Comparison of ENCODE assay signal across 28 cellular contexts in the genomic region with DNA sequence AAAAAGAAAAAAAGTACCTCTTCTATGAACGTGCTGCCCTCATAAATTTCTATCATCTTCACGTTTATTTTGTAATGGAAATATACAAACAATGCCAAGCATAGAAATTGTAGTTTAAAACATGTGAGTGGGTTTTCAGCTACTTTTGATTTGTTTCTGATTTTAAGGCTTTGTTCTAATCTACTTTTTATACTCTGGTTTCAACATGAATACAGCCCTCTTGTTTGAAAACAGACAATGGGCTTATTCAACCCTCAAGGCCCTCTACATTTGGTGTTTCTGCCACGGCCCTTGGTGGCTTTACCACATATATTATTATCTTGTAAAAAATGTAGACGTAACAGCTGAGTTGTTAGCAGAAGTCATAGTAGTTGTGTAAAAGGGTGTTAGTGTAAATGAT.
A peak's percentile ranks its signal among the peaks of the same experiment; 100 is the strongest.
DNase-seq lines count a peak whose midpoint lies in the region; ATAC-seq and TF ChIP-seq lines count a peak whose summit lies in the region.
"Had no signal": no experiment of that assay in that cellular context is flagged by ENCODE, and none has a peak within 500 bp of the region (broad histone marks: within the 10 kb centered on the region; RNA-seq: fewer than 3 reads in every experiment).

No MANE protein-coding gene starts in this region.

- no peak for TF ChIP-seq EP300 in esophagus muscularis mucosa (IDR thresholded peaks at IDR 0.05)

- BruUV-seq in Panc1 (replicated peaks; lab: Mats Ljungman, UMichigan): no TSS peak

- H3K27ac ChIP-seq in Panc1 (ENCODE audit: low read length): peak overlapping the region; percentile 100
- H3K27ac ChIP-seq in esophagus muscularis mucosa (replicated peaks in 1 of 4): peak overlapping the region in 1 of 4 donors; percentile 17
- no peak overlapping the region for H3K27ac ChIP-seq in brain microvascular endothelial cell
- H3K27ac ChIP-seq in testis: no peak overlapping the region
- H3K27ac ChIP-seq: heart left ventricle, KMS-11 had no signal

- H3K9me3 Mint-ChIP-seq in neural crest cell: no peaks in the 10 kb centered on the region
- H3K9me3 Mint-ChIP-seq: activated CD4-positive, alpha-beta memory T cell treated with anti-CD3 and anti-CD28 coated beads, Interleukin-2, amount 10 ng/mL, durations not matched to agents 7 days and 5 days; activated naive CD8-positive, alpha-beta T cell treated with anti-CD3 and anti-CD28 coated beads for 36 hours; activated T-helper 17 cell treated with anti-CD3 and anti-CD28 coated beads, Interleukin-2, amount 50 U/mL, for 72 hours; CD8-positive, alpha-beta T cell; central memory CD8-positive, alpha-beta T cell; T-helper 1 cell treated with Interleukin-12 subunit alpha and Interleukin-12 subunit beta and Interleukin-4 antibody, amounts not matched to agents 30 μg/mL and 1 μg/mL, for 36 hours had no signal

- in situ Hi-C loops in Panc1 (cut with HindIII; ENCODE audit: low pct_unique_long_range_greater_than_20kb, low sequenced_read_pairs): no loop called here
- in situ Hi-C loops in brain microvascular endothelial cell (cut with HindIII; ENCODE audit: low pct_ligation_motif_present, low sequenced_read_pairs): no loop called here

- H3K36me3 ChIP-seq in Panc1 (ENCODE audit: control insufficient read depth, insufficient read depth, low read length) (no peaks in the 10 kb centered on the region), esophagus muscularis mucosa (no peaks in the 10 kb centered on the region), brain microvascular endothelial cell (replicated peaks) (no peaks in the 10 kb centered on the region), testis (ENCODE audit: low read depth, missing control alignments) (no peaks in the 10 kb centered on the region)
- H3K36me3 ChIP-seq: heart left ventricle had no signal

- DNase-seq in COLO829 (ENCODE audit: low spot score) (peak; percentile 79), Panc1 (ENCODE audit: low read depth, low spot score) (no peak), esophagus muscularis mucosa (ENCODE audit: extremely low spot score) (peak; percentile 31), neural crest cell (ENCODE audit: low read depth, low spot score) (no peak), brain microvascular endothelial cell (no peak), DMS79 (lab: John Stamatoyannopoulos, UW) (no peak), testis (no peak)
- DNase-seq: activated CD4-positive, alpha-beta memory T cell treated with anti-CD3 and anti-CD28 coated beads, Interleukin-2, amount 10 ng/mL, durations not matched to agents 7 days and 5 days; activated CD4-positive, alpha-beta T cell treated with anti-CD3 and anti-CD28 coated beads for 1 hour; activated CD8-positive, alpha-beta memory T cell treated with anti-CD3 and anti-CD28 coated beads, Interleukin-2, amount 50 U/mL, for 48 hours; activated naive CD8-positive, alpha-beta T cell treated with anti-CD3 and anti-CD28 coated beads for 36 hours; aorta; CD8-positive, alpha-beta T cell; DMS 273 treated with DMSO at 0.1 percent for 48 hours; GOT3; heart left ventricle; kidney; NCI-H1436 treated with DMSO at 0.1 percent for 48 hours; SK-N-SH; small intestine; stimulated activated CD4-positive, alpha-beta T cell treated with anti-CD3 and anti-CD28 coated beads, Interleukin-2, amount 100 ng/mL, for 24 hours; trophoblast cell had no signal

- no peak for ATAC-seq in Panc1
- no peak for ATAC-seq in HG03280 (IDR thresholded peaks at IDR 0.05; ENCODE audit: unreplicated experiment)
- ATAC-seq: activated T-helper 17 cell treated with anti-CD3 and anti-CD28 coated beads, Interleukin-2, amount 50 U/mL, for 72 hours; CD8-positive, alpha-beta T cell; heart left ventricle had no signal

- peak overlapping the region; percentile 47 for H3K4me3 Mint-ChIP-seq in neural crest cell
- H3K4me3 Mint-ChIP-seq: activated CD4-positive, alpha-beta memory T cell treated with anti-CD3 and anti-CD28 coated beads, Interleukin-2, amount 10 ng/mL, durations not matched to agents 7 days and 5 days; activated naive CD8-positive, alpha-beta T cell treated with anti-CD3 and anti-CD28 coated beads for 36 hours; activated T-helper 17 cell treated with anti-CD3 and anti-CD28 coated beads, Interleukin-2, amount 50 U/mL, for 72 hours; B cell; CD8-positive, alpha-beta T cell; central memory CD8-positive, alpha-beta T cell; T-helper 1 cell treated with Interleukin-12 subunit alpha and Interleukin-12 subunit beta and Interleukin-4 antibody, amounts not matched to agents 30 μg/mL and 1 μg/mL, for 36 hours had no signal

- intact Hi-C loops in Panc1 (cut with micrococcal nuclease; ENCODE audit: unreplicated experiment): loop anchor here (10.0 kb wide), 1 partner anchor 397 kb away; no protein-coding TSS in a partner anchor
- intact Hi-C loops in esophagus muscularis mucosa (cut with DNase I): no loop called here
- intact Hi-C loops in testis (cut with DNase I; ENCODE audit: low total_unique reads): no loop called here

- CTCF ChIA-PET in Panc1 (lab: Charles Lee): no interaction called here

- no peak for TF ChIP-seq POLR2A in esophagus muscularis mucosa (IDR thresholded peaks at IDR 0.05; ENCODE audit: low read depth)
- TF ChIP-seq POLR2A in testis (IDR thresholded peaks at IDR 0.05): no peak

- peak overlapping the region; percentile 97 for H3K27ac Mint-ChIP-seq in neural crest cell (ENCODE audit: unreplicated experiment)
- H3K27ac Mint-ChIP-seq: activated CD4-positive, alpha-beta memory T cell treated with anti-CD3 and anti-CD28 coated beads, Interleukin-2, amount 10 ng/mL, durations not matched to agents 7 days and 5 days; activated naive CD8-positive, alpha-beta T cell treated with anti-CD3 and anti-CD28 coated beads for 36 hours; activated T-helper 17 cell treated with anti-CD3 and anti-CD28 coated beads, Interleukin-2, amount 50 U/mL, for 72 hours; B cell; CD8-positive, alpha-beta T cell; T-helper 1 cell treated with Interleukin-12 subunit alpha and Interleukin-12 subunit beta and Interleukin-4 antibody, amounts not matched to agents 30 μg/mL and 1 μg/mL, for 36 hours had no signal

- H3K9me3 ChIP-seq in Panc1 (ENCODE audit: control insufficient read depth, insufficient read depth, low read depth, low read length) (no peaks in the 10 kb centered on the region), esophagus muscularis mucosa (no peaks in the 10 kb centered on the region), testis (no peaks in the 10 kb centered on the region)
- H3K9me3 ChIP-seq: heart left ventricle, SK-N-SH had no signal

- H3K4me1 Mint-ChIP-seq in neural crest cell: peaks cover 61% of the 10 kb centered on the region
- H3K4me1 Mint-ChIP-seq: activated CD4-positive, alpha-beta memory T cell treated with anti-CD3 and anti-CD28 coated beads, Interleukin-2, amount 10 ng/mL, durations not matched to agents 7 days and 5 days; activated T-helper 17 cell treated with anti-CD3 and anti-CD28 coated beads, Interleukin-2, amount 50 U/mL, for 72 hours; B cell; central memory CD8-positive, alpha-beta T cell had no signal

- no peaks in the 10 kb centered on the region for H3K27me3 Mint-ChIP-seq in neural crest cell (ENCODE audit: low read depth)
- H3K27me3 Mint-ChIP-seq: activated naive CD8-positive, alpha-beta T cell treated with anti-CD3 and anti-CD28 coated beads for 36 hours; activated T-helper 17 cell treated with anti-CD3 and anti-CD28 coated beads, Interleukin-2, amount 50 U/mL, for 72 hours; B cell; central memory CD8-positive, alpha-beta T cell had no signal

- peaks cover 63% of the 10 kb centered on the region for H3K4me1 ChIP-seq in Panc1 (ENCODE audit: control insufficient read depth, insufficient read depth, low read length)
- H3K4me1 ChIP-seq in esophagus muscularis mucosa: peaks cover 0 to 36% (median 24%) of the 10 kb centered on the region in 4 donors
- no peaks in the 10 kb centered on the region for H3K4me1 ChIP-seq in testis

- TF ChIP-seq CTCF in Panc1 (IDR thresholded peaks at IDR 0.05): no peak
- TF ChIP-seq CTCF in esophagus muscularis mucosa (IDR thresholded peaks at IDR 0.05): no peak
- TF ChIP-seq CTCF in neural crest cell (conservative IDR thresholded peaks at IDR 0.05): no peak
- no peak for TF ChIP-seq CTCF in brain microvascular endothelial cell (IDR thresholded peaks at IDR 0.05; ENCODE audit: low read depth, low read length, missing control alignments)
- no peak for TF ChIP-seq CTCF in testis (IDR thresholded peaks at IDR 0.05)

- H3K27me3 ChIP-seq in Panc1 (ENCODE audit: control insufficient read depth, insufficient read depth, low read length) (no peaks in the 10 kb centered on the region), esophagus muscularis mucosa (no peaks in the 10 kb centered on the region), brain microvascular endothelial cell (replicated peaks) (no peaks in the 10 kb centered on the region), testis (no peaks in the 10 kb centered on the region)
- H3K27me3 ChIP-seq: heart left ventricle had no signal

- H3K4me3 ChIP-seq in Panc1 (ENCODE audit: low read depth in 2 of 2, low read length in 2 of 2) (no peak overlapping the region), esophagus muscularis mucosa (no peak overlapping the region), brain microvascular endothelial cell (ENCODE audit: low read depth, low read length) (no peak overlapping the region), testis (no peak overlapping the region)
- H3K4me3 ChIP-seq: heart left ventricle had no signal

- H3K36me3 Mint-ChIP-seq in neural crest cell (ENCODE audit: low read depth): no peaks in the 10 kb centered on the region
- H3K36me3 Mint-ChIP-seq: activated naive CD8-positive, alpha-beta T cell treated with anti-CD3 and anti-CD28 coated beads for 36 hours; CD8-positive, alpha-beta T cell had no signal

- WGBS in esophagus muscularis mucosa: 78% methylated on average over 4 of the region's 4 CpGs
- WGBS in testis, 2 donors: 67 to 68% methylated on average over 4 of the region's 4 CpGs

- POLR2A ChIA-PET in Panc1 (lab: Charles Lee): no interaction called here

Comparison
In these comparisons a context has a peak if more than half of its experiments do, and no peak if none do; other contexts are left out.
1. DNase-seq: peak in COLO829 (single experiment) and esophagus muscularis mucosa (single experiment); none in Panc1 (single experiment), neural crest cell (single experiment), brain microvascular endothelial cell (single experiment), DMS79 (single experiment) and testis (single experiment).